In genomic region chr14:103023881-103024473, GRCh38 we compare ENCODE assay signal across 10 cellular contexts. TPM values are rescaled to one million over a fixed set of nuclear protein-coding genes. Genes with fewer than 3 reads are reported as not detected.
DNase-seq lines count a peak whose midpoint lies in the region; ATAC-seq and TF ChIP-seq lines count a peak whose summit lies in the region.
"Had no signal": no experiment of that assay in that cellular context is flagged by ENCODE, and none has a peak within 500 bp of the region (broad histone marks: within the 10 kb centered on the region; RNA-seq: fewer than 3 reads in every experiment).

No MANE protein-coding gene starts in this region.

- H3K4me1 ChIP-seq in lower lobe of right lung (peaks cover 62% of the 10 kb centered on the region), transverse colon (peaks cover 17 to 64% (median 36%) of the 10 kb centered on the region in 4 donors)
- H3K4me1 ChIP-seq in CD8-positive, alpha-beta T cell (ENCODE audit: insufficient read depth, low read length), result no peaks in the 10 kb centered on the region

- no peak for TF ChIP-seq POLR2A in transverse colon (IDR thresholded peaks at IDR 0.05)

- no peak for TF ChIP-seq EP300 in transverse colon (IDR thresholded peaks at IDR 0.05; ENCODE audit: low read depth)

- no peaks in the 10 kb centered on the region for H3K4me1 Mint-ChIP-seq in CD8-positive, alpha-beta T cell (ENCODE audit: low read depth)

- no peaks in the 10 kb centered on the region for H3K36me3 Mint-ChIP-seq in CD8-positive, alpha-beta T cell

- CTCF ChIA-PET in CD8-positive, alpha-beta T cell (lab: Charles Lee), result no interaction called here

- H3K9me3 Mint-ChIP-seq in CD8-positive, alpha-beta T cell, result peaks cover 6% of the 10 kb centered on the region

- H3K27me3 ChIP-seq in MG63 (no peaks in the 10 kb centered on the region), lower lobe of right lung (ENCODE audit: low read depth) (no peaks in the 10 kb centered on the region), transverse colon (no peaks in the 10 kb centered on the region)
- H3K27me3 ChIP-seq in CD8-positive, alpha-beta T cell (ENCODE audit: insufficient read depth, low read length), result no peaks in the 10 kb centered on the region

- H3K27me3 Mint-ChIP-seq in CD8-positive, alpha-beta T cell (ENCODE audit: low read depth), result peaks cover 26% of the 10 kb centered on the region

- in situ Hi-C loops in transverse colon (cut with MboI; ENCODE audit: low pct_ligation_motif_present in 1 of 4, low pct_unique_long_range_greater_than_20kb in 1 of 4, low sequenced_read_pairs in 3 of 4), result no loop called here

- H3K4me3 ChIP-seq in MG63 (no peak overlapping the region), lower lobe of right lung (no peak overlapping the region), transverse colon (no peak overlapping the region)
- H3K4me3 ChIP-seq in CD8-positive, alpha-beta T cell (ENCODE audit: low read depth, low read length), result no peak overlapping the region

- H3K4me3 Mint-ChIP-seq in CD8-positive, alpha-beta T cell, result no peak overlapping the region

- no peak overlapping the region for H3K27ac Mint-ChIP-seq in CD8-positive, alpha-beta T cell

- H3K9me3 ChIP-seq in MG63, result no peaks in the 10 kb centered on the region
- no peaks in the 10 kb centered on the region for H3K9me3 ChIP-seq in lower lobe of right lung
- H3K9me3 ChIP-seq in transverse colon, result no peaks in the 10 kb centered on the region
- H3K9me3 ChIP-seq in CD8-positive, alpha-beta T cell (ENCODE audit: low read length), result no peaks in the 10 kb centered on the region

- 77 to 81% methylated on average over 7 to 15 of the region's 15 CpGs for WGBS in transverse colon (ENCODE audit: low coverage in 1 of 2), 2 donors

- POLR2A ChIA-PET in CD8-positive, alpha-beta T cell (lab: Charles Lee), result no interaction called here

- peak; percentile 37 to 47 for ATAC-seq in lower lobe of right lung
- no peak for ATAC-seq in CD8-positive, alpha-beta T cell
- no peak for ATAC-seq in HG03565 (IDR thresholded peaks at IDR 0.05; ENCODE audit: unreplicated experiment)

- DNase-seq in MG63 (peak; percentile 29), lower lobe of right lung (no peak), transverse colon (no peak), NCI-H2029 treated with DMSO at 0.1 percent for 48 hours (lab: John Stamatoyannopoulos, UW) (no peak)
- no peak for DNase-seq in CD8-positive, alpha-beta T cell
- no peak for DNase-seq in activated CD8-positive, alpha-beta memory T cell treated with anti-CD3 and anti-CD28 coated beads, Interleukin-2, amount 50 U/mL, for 48 hours
- DNase-seq: NCI-H1092, WERI-Rb-1 had no signal

- no peak for TF ChIP-seq CTCF in lower lobe of right lung (IDR thresholded peaks at IDR 0.05)
- no peak for TF ChIP-seq CTCF in transverse colon (IDR thresholded peaks at IDR 0.05)
- TF ChIP-seq CTCF in CD8-positive, alpha-beta T cell (IDR thresholded peaks at IDR 0.05), result no peak

- no peaks in the 10 kb centered on the region; the same call in 1 of the 2 replicates for H3K36me3 ChIP-seq in MG63
- H3K36me3 ChIP-seq in lower lobe of right lung, result no peaks in the 10 kb centered on the region
- H3K36me3 ChIP-seq in transverse colon, result no peaks in the 10 kb centered on the region
- H3K36me3 ChIP-seq in CD8-positive, alpha-beta T cell (ENCODE audit: insufficient read depth, low read length), result no peaks in the 10 kb centered on the region
- H3K36me3 ChIP-seq: WERI-Rb-1 had no signal

- intact Hi-C loops in lower lobe of right lung (cut with DNase I) (no loop called here), transverse colon (cut with DNase I; ENCODE audit: low total_unique reads) (no loop called here)
- intact Hi-C loops in CD8-positive, alpha-beta T cell (cut with DNase I, micrococcal nuclease), result no loop called here

- H3K27ac ChIP-seq in cingulate gyrus (ENCODE audit: low read depth, low read length) (peak overlapping the region; percentile 3), lower lobe of right lung (peak overlapping the region; percentile 59), transverse colon (peak overlapping the region; percentile 28 to 42 (median 28))
- no peak overlapping the region for H3K27ac ChIP-seq in CD8-positive, alpha-beta T cell (ENCODE audit: low read depth, low read length)
- H3K27ac ChIP-seq: WERI-Rb-1 had no signal

RNA-seq across cellular contexts. Expression of gene CDC42BPB, which starts 33.4 kb away (rescaled TPM):
- 8.3 and 11.7 TPM in 2 replicates for total RNA-seq in MG63 (2014; rRNA removed; shearing (Covaris generic); ENCODE audit: low replicate concordance)
- total RNA-seq in lower lobe of right lung (114 TPM), transverse colon (100 to 1,000 TPM; 109 to 160 (median 123) TPM)
- total RNA-seq in CD8-positive, alpha-beta T cell, result 1 to 10 TPM; 1.4 to 2.2 TPM

Comparison
In these comparisons a context has a peak if more than half of its experiments do, and no peak if none do; other contexts are left out.
1. ATAC-seq: peak in lower lobe of right lung (2 of 2); none in CD8-positive, alpha-beta T cell (single experiment) and HG03565 (single experiment).